2 cellular contexts compared by ENCODE assay signal in genomic region chr9:134061688-134062371, GRCh38.
A peak's percentile ranks its signal among the peaks of the same experiment; 100 is the strongest.
TF ChIP-seq lines count a peak whose summit lies in the region.

No MANE protein-coding gene starts in this region.

TF ChIP-seq in HepG2, 621 proteins besides CTCF, POLR2A, EP300 and RAD21 (continues in another document):
- TF ChIP-seq ZFP82 (CRISPR knock-in tag; IDR thresholded peaks at IDR 0.05; ENCODE audit: borderline replicate concordance) (no peak), MED1 (CRISPR knock-in tag; IDR thresholded peaks at IDR 0.05) (no peak), NR1H2 (CRISPR knock-in tag; IDR thresholded peaks at IDR 0.05; ENCODE audit: borderline replicate concordance, low read depth) (no peak), AGO2 (optimal IDR thresholded peaks at IDR 0.05; ENCODE audit: low read depth, low read length) (peak; percentile 67), HOXA5 (CRISPR knock-in tag; IDR thresholded peaks at IDR 0.05) (no peak), ZNF839 (CRISPR knock-in tag; IDR thresholded peaks at IDR 0.05; ENCODE audit: borderline replicate concordance) (no peak), ZBED4 (CRISPR knock-in tag; IDR thresholded peaks at IDR 0.05; ENCODE audit: borderline replicate concordance) (no peak), MTERF4 (CRISPR knock-in tag; IDR thresholded peaks at IDR 0.05) (no peak), ZNF687 (CRISPR knock-in tag; IDR thresholded peaks at IDR 0.05) (peak; percentile 14), ZBTB20 (CRISPR knock-in tag; IDR thresholded peaks at IDR 0.05; ENCODE audit: borderline replicate concordance, low read depth) (no peak), BCLAF1 (IDR thresholded peaks at IDR 0.05) (no peak), ZNF317 (CRISPR knock-in tag; IDR thresholded peaks at IDR 0.05) (no peak), NFKBIZ (CRISPR knock-in tag; IDR thresholded peaks at IDR 0.05) (no peak), ZNF12 (CRISPR knock-in tag; IDR thresholded peaks at IDR 0.05) (no peak), HNRNPLL (IDR thresholded peaks at IDR 0.05; ENCODE audit: low read depth, low read length, poor library complexity, severe bottlenecking) (no peak), RBFOX2 (IDR thresholded peaks at IDR 0.05; ENCODE audit: low read depth, low read length) (peak; percentile 38; the same call in 1 of the 2 replicates)

TF ChIP-seq in H1, 55 proteins besides CTCF, POLR2A, EP300 and RAD21:
- TF ChIP-seq NRF1 (IDR thresholded peaks at IDR 0.05; ENCODE audit: low read depth, low read length) = no peak
- TF ChIP-seq PHF8 (conservative IDR thresholded peaks at IDR 0.05; ENCODE audit: low read depth, low read length) = no peak
